8 cellular contexts compared by ENCODE assay signal in genomic region chr16:18592982-18593381, GRCh38. TPM values are rescaled to one million over a fixed set of nuclear protein-coding genes. Genes with fewer than 3 reads are reported as not detected.
A peak's percentile ranks its signal among the peaks of the same experiment; 100 is the strongest.
DNase-seq lines count a peak whose midpoint lies in the region; ATAC-seq and TF ChIP-seq lines count a peak whose summit lies in the region.
"Not testable (repeated sequence)": the region's sequence is repeated elsewhere in the genome, so short reads cannot be mapped to it uniquely, and the experiment has no call there.

No MANE protein-coding gene starts in this region.

- H2AFZ ChIP-seq in OCI-LY3 (ENCODE audit: low read depth, low read length): not testable (repeated sequence)

- not testable (repeated sequence) for H3K9me3 Mint-ChIP-seq in stimulated activated naive B cell treated with anti-CD40 and anti-IgM and Interleukin-4, amounts not matched to agents 10 μg/mL and 1 μg/mL and 100 μg/mL, for 72 hours

- H3K79me2 ChIP-seq in OCI-LY3 (ENCODE audit: low read length): not testable (repeated sequence)

- H3K4me1 Mint-ChIP-seq in stimulated activated naive B cell treated with anti-CD40 and anti-IgM and Interleukin-4, amounts not matched to agents 10 μg/mL and 1 μg/mL and 100 μg/mL, for 72 hours: peaks cover 7 to 13% of the 10 kb centered on the region in 2 donors

- intact Hi-C loops in esophagus muscularis mucosa (cut with DNase I): not testable (repeated sequence)

- ATAC-seq in GM19351 (IDR thresholded peaks at IDR 0.05; ENCODE audit: unreplicated experiment) (peak; percentile 54), HG03103 (IDR thresholded peaks at IDR 0.05; ENCODE audit: low read depth, unreplicated experiment) (peak; percentile 52)
- ATAC-seq in stimulated activated naive B cell treated with anti-CD40 and anti-IgM and Interleukin-4, amounts not matched to agents 10 μg/mL and 1 μg/mL and 100 μg/mL, for 72 hours (replicated peaks): peak; percentile 93

- H4K20me1 ChIP-seq in OCI-LY3 (ENCODE audit: insufficient read depth, low read length): not testable (repeated sequence)

- not testable (repeated sequence) for H3K27me3 Mint-ChIP-seq in stimulated activated naive B cell treated with anti-CD40 and anti-IgM and Interleukin-4, amounts not matched to agents 10 μg/mL and 1 μg/mL and 100 μg/mL, for 72 hours

- not testable (repeated sequence) for H3K9me3 ChIP-seq in OCI-LY3 (ENCODE audit: insufficient read depth, low read length); esophagus muscularis mucosa

- not testable (repeated sequence) for H3K36me3 ChIP-seq in OCI-LY3 (replicated peaks; ENCODE audit: low read depth, low read length); esophagus muscularis mucosa

- CTCF ChIA-PET in GM10248 (lab: Yijun Ruan, JAX): not testable (repeated sequence)

- not testable (repeated sequence) for H3K4me3 ChIP-seq in NB4 (ENCODE audit: low read depth, low read length); OCI-LY3 (ENCODE audit: low read length); esophagus muscularis mucosa

- not testable (repeated sequence) for H3K4me3 Mint-ChIP-seq in stimulated activated naive B cell treated with anti-CD40 and anti-IgM and Interleukin-4, amounts not matched to agents 10 μg/mL and 1 μg/mL and 100 μg/mL, for 72 hours

- not testable (repeated sequence) for TF ChIP-seq EP300 in esophagus muscularis mucosa (IDR thresholded peaks at IDR 0.05)

- not testable (repeated sequence) for H3K9ac ChIP-seq in OCI-LY3 (ENCODE audit: low read length)

- not testable (repeated sequence) for TF ChIP-seq CTCF in GM10248 (IDR thresholded peaks at IDR 0.05; ENCODE audit: control extremely low read depth, extremely low read depth, low read depth, missing control alignments); NB4 (IDR thresholded peaks at IDR 0.05; ENCODE audit: low read depth, low read length); OCI-LY3 (IDR thresholded peaks at IDR 0.05; ENCODE audit: low read depth, low read length); esophagus muscularis mucosa (IDR thresholded peaks at IDR 0.05)

- 84% methylated on average over 5 of the region's 5 CpGs for WGBS in esophagus muscularis mucosa

- peak; percentile 22 for DNase-seq in GM10248 (ENCODE audit: extremely low spot score)
- DNase-seq in NB4 (ENCODE audit: low read depth): peak; percentile 13
- peak; percentile 1 for DNase-seq in SKM-1 (lab: John Stamatoyannopoulos, UW; ENCODE audit: unreplicated experiment)
- DNase-seq in esophagus muscularis mucosa (ENCODE audit: extremely low spot score): peak; percentile 5
- peak; percentile 24 for DNase-seq in stimulated activated naive B cell treated with anti-CD40 and anti-IgM and Interleukin-4, amounts not matched to agents 10 μg/mL and 1 μg/mL and 100 μg/mL, for 72 hours

- POLR2A ChIA-PET in GM10248 (lab: Yijun Ruan, JAX): not testable (repeated sequence)

- not testable (repeated sequence) for H3K27ac ChIP-seq in OCI-LY3 (ENCODE audit: low read length); esophagus muscularis mucosa (replicated peaks in 1 of 4)

- H3K4me2 ChIP-seq in OCI-LY3 (ENCODE audit: low read length): peak overlapping the region; percentile 27; the same call in 1 of the 2 replicates

- H3K36me3 Mint-ChIP-seq in stimulated activated naive B cell treated with anti-CD40 and anti-IgM and Interleukin-4, amounts not matched to agents 10 μg/mL and 1 μg/mL and 100 μg/mL, for 72 hours: not testable (repeated sequence)

- TF ChIP-seq POLR2A in NB4 (IDR thresholded peaks at IDR 0.05; ENCODE audit: extremely low read depth, insufficient read length); esophagus muscularis mucosa (IDR thresholded peaks at IDR 0.05; ENCODE audit: low read depth): not testable (repeated sequence)

- H3K27ac Mint-ChIP-seq in stimulated activated naive B cell treated with anti-CD40 and anti-IgM and Interleukin-4, amounts not matched to agents 10 μg/mL and 1 μg/mL and 100 μg/mL, for 72 hours: not testable (repeated sequence)

- peaks cover 28% of the 10 kb centered on the region for H3K4me1 ChIP-seq in OCI-LY3 (ENCODE audit: low read length)
- H3K4me1 ChIP-seq in esophagus muscularis mucosa: not testable (repeated sequence)

- not testable (repeated sequence) for H3K27me3 ChIP-seq in OCI-LY3 (ENCODE audit: low read depth, low read length); esophagus muscularis mucosa

RNA-seq across cellular contexts. Expression of gene NOMO2, which starts 31.1 kb away (rescaled TPM):
- total RNA-seq in esophagus muscularis mucosa: 10 to 100 TPM; 50.4 to 91.6 (median 65.1) TPM
